In the genomic region with DNA sequence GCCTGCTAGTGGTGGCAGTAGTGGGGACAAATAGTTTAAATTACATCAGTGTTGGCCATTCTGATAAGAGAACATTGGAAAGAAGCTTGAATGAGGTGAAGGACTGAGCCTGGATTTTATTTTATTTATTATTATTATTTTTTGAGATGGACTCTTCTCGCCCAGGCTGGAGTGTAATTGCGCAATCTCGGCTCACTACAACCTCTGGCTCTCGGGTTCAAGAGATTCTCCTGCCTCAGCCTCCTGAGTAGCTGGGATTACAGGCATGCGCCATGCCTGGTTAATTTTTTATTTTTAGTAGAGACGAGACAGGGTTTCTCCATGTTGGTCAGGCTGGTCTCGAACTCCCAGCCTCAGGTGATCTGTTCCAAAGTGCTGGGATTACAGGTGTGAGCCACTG, we compare ENCODE assay signal across 21 cellular contexts.
DNase-seq lines count a peak whose midpoint lies in the region; ATAC-seq, FAIRE-seq and TF ChIP-seq lines count a peak whose summit lies in the region.
"Had no signal": no experiment of that assay in that cellular context is flagged by ENCODE, and none has a peak within 500 bp of the region (broad histone marks: within the 10 kb centered on the region; RNA-seq: fewer than 3 reads in every experiment).

No MANE protein-coding gene starts in this region.

- H4K91ac ChIP-seq in H1 (replicated peaks; ENCODE audit: insufficient read length, low read length) = no peak overlapping the region

- H4K8ac ChIP-seq in H1 (ENCODE audit: extremely low read depth, insufficient read depth, low read length) = no peak overlapping the region

- TF ChIP-seq CTCF in HepG2 (CRISPR knock-in tag; IDR thresholded peaks at IDR 0.05) = no peak
- TF ChIP-seq CTCF in right lobe of liver (IDR thresholded peaks at IDR 0.05) = no peak
- TF ChIP-seq CTCF in H1 (IDR thresholded peaks at IDR 0.05; ENCODE audit: control extremely low read depth in 1 of 3, insufficient read depth in 1 of 3, low read depth in 1 of 3, low read length in 3 of 3) = no peak

- H3K4me1 ChIP-seq in HepG2 (ENCODE audit: insufficient read depth, low read length) (no peaks in the 10 kb centered on the region), right lobe of liver (no peaks in the 10 kb centered on the region), H1 (replicated peaks in 1 of 4; ENCODE audit: control insufficient read depth in 3 of 4, insufficient read depth in 4 of 4, low read length in 3 of 4) (no peaks in the 10 kb centered on the region)
- H3K4me1 ChIP-seq: A549; BLaER1 treated with 17β-estradiol and CSF1 and Interleukin-3, amounts not matched to agents 10 nM and 100 nM; Caco-2 had no signal

- no peak overlapping the region for H2BK15ac ChIP-seq in H1 (ENCODE audit: low read length)

- 13% methylated on average over 7 of the region's 7 CpGs for WGBS in HepG2 (ENCODE audit: low lambda C conversion rate)
- 47% methylated on average over 7 of the region's 7 CpGs for WGBS in right lobe of liver (ENCODE audit: insufficient coverage, low coverage, low lambda C conversion rate, missing lambda C conversion rate)
- WGBS in H1 (ENCODE audit: extremely low coverage in 1 of 2, insufficient coverage in 1 of 2, insufficient read length in 1 of 2, insufficient replicate concordance in 2 of 2, low coverage in 1 of 2, low lambda C conversion rate in 2 of 2, missing lambda C conversion rate in 1 of 2), 2 experiments = 84% methylated on average over 7 of the region's 7 CpGs; no CpG with 5 or more reads in 1 of the 2 experiments

- H2AFZ ChIP-seq in HepG2 (ENCODE audit: low read length) (no peak overlapping the region), H1 (ENCODE audit: low read length) (no peak overlapping the region)

- no peaks in the 10 kb centered on the region for H4K20me1 ChIP-seq in HepG2 (ENCODE audit: insufficient read depth, low read length)
- H4K20me1 ChIP-seq in H1 (replicated peaks in 1 of 2; ENCODE audit: control insufficient read depth in 1 of 2, insufficient read depth in 2 of 2, low read length in 2 of 2) = no peaks in the 10 kb centered on the region
- H4K20me1 ChIP-seq: BLaER1 treated with 17β-estradiol and CSF1 and Interleukin-3, amounts not matched to agents 10 nM and 100 nM had no signal

- no peaks in the 10 kb centered on the region for H3K36me3 ChIP-seq in HepG2 (replicated peaks in 1 of 2; ENCODE audit: control insufficient read depth in 1 of 2, insufficient read depth in 2 of 2, low read length in 2 of 2)
- no peaks in the 10 kb centered on the region for H3K36me3 ChIP-seq in right lobe of liver
- H3K36me3 ChIP-seq in H1 (ENCODE audit: control insufficient read depth in 2 of 4, insufficient read depth in 4 of 4, low read length in 3 of 4) = no peaks in the 10 kb centered on the region
- H3K36me3 ChIP-seq: BLaER1 treated with 17β-estradiol and CSF1 and Interleukin-3, amounts not matched to agents 10 nM and 100 nM had no signal

- no peak overlapping the region for H4K5ac ChIP-seq in H1 (ENCODE audit: insufficient read length, low read depth, low read length)

- DNase-seq in HepG2 (ENCODE audit: low spot score) (no peak), right lobe of liver (no peak), H1 (ENCODE audit: low read depth in 1 of 2, low spot score in 2 of 2) (no peak)
- DNase-seq in T-helper 2 cell treated with Interferon-gamma antibody and Interleukin-4, amounts not matched to agents 5 μg/mL and 100 μg/mL, for 36 hours (ENCODE audit: low spot score) = no peak
- DNase-seq: AML-193; Caco-2; Calu3; CD4-positive, alpha-beta T cell; CD8-positive, alpha-beta T cell; DMS79 treated with DMSO at 0.1 percent for 48 hours; GF-D8 had no signal

- POLR2A ChIA-PET in HepG2 (lab: Yijun Ruan, JAX) = no interaction called here
- POLR2A ChIA-PET in H1 (lab: Charles Lee; ENCODE audit: partially characterized antibody) = interaction anchor here (0.6 kb wide), 1 partner anchor 76 kb away, joined by 3 read pairs; no protein-coding TSS in a partner anchor

- no peaks in the 10 kb centered on the region for H3K27me3 ChIP-seq in HepG2 (ENCODE audit: control insufficient read depth in 1 of 2, insufficient read depth in 2 of 2, low read length in 2 of 2)
- H3K27me3 ChIP-seq in right lobe of liver = no peaks in the 10 kb centered on the region
- no peaks in the 10 kb centered on the region for H3K27me3 ChIP-seq in H1 (replicated peaks in 1 of 4; ENCODE audit: control insufficient read depth in 3 of 4, extremely low read depth in 1 of 4, insufficient read depth in 3 of 4, low read length in 3 of 4)
- H3K27me3 ChIP-seq: BLaER1 treated with 17β-estradiol and CSF1 and Interleukin-3, amounts not matched to agents 10 nM and 100 nM had no signal

- no peaks in the 10 kb centered on the region for H3K27me3 Mint-ChIP-seq in T-helper 2 cell treated with Interferon-gamma antibody and Interleukin-4, amounts not matched to agents 5 μg/mL and 100 μg/mL, for 36 hours (ENCODE audit: low read depth)
- H3K27me3 Mint-ChIP-seq: B cell; CD4-positive, alpha-beta T cell had no signal

- H3K9me3 Mint-ChIP-seq in T-helper 2 cell treated with Interferon-gamma antibody and Interleukin-4, amounts not matched to agents 5 μg/mL and 100 μg/mL, for 36 hours = peaks cover 21% of the 10 kb centered on the region

- H3K4me3 ChIP-seq in HepG2 (replicated peaks in 1 of 3; ENCODE audit: insufficient read depth in 1 of 3, low read depth in 2 of 3, low read length in 3 of 3) (no peak overlapping the region), right lobe of liver (no peak overlapping the region), H1 (ENCODE audit: extremely low read depth in 1 of 4, insufficient read depth in 2 of 4, low read depth in 3 of 4, low read length in 4 of 4) (no peak overlapping the region)
- H3K4me3 ChIP-seq: A549; BLaER1 treated with 17β-estradiol and CSF1 and Interleukin-3, amounts not matched to agents 10 nM and 100 nM had no signal

- intact Hi-C loops in HepG2 (cut with micrococcal nuclease; ENCODE audit: unreplicated experiment) (no loop called here), right lobe of liver (cut with DNase I) (no loop called here)

- H3K9ac ChIP-seq in HepG2 (ENCODE audit: insufficient read depth, low read depth, low read length) (no peak overlapping the region), H1 (replicated peaks in 1 of 4; ENCODE audit: extremely low read depth in 1 of 4, low read depth in 3 of 4, low read length in 3 of 4) (no peak overlapping the region)
- H3K9ac ChIP-seq: BLaER1 treated with 17β-estradiol and CSF1 and Interleukin-3, amounts not matched to agents 10 nM and 100 nM had no signal

- H2AK5ac ChIP-seq in H1 (ENCODE audit: low read depth, low read length) = no peak overlapping the region

- H3K4me2 ChIP-seq in HepG2 (ENCODE audit: low read depth, low read length) = no peak overlapping the region
- no peak overlapping the region for H3K4me2 ChIP-seq in H1 (ENCODE audit: insufficient read depth in 1 of 2, low read depth in 2 of 2, low read length in 2 of 2)
- H3K4me2 ChIP-seq: A549; BLaER1 treated with 17β-estradiol and CSF1 and Interleukin-3, amounts not matched to agents 10 nM and 100 nM had no signal

- H3K23ac ChIP-seq in H1 (ENCODE audit: insufficient read length) = no peak overlapping the region

- no peak overlapping the region for H2BK5ac ChIP-seq in H1 (ENCODE audit: low read depth, low read length)

- TF ChIP-seq EP300 in HepG2 (IDR thresholded peaks at IDR 0.05; ENCODE audit: low read depth in 2 of 2, low read length in 2 of 2) = no peak
- TF ChIP-seq EP300 in HepG2 (CRISPR knock-in tag; IDR thresholded peaks at IDR 0.05; ENCODE audit: borderline replicate concordance) = no peak
- no peak for TF ChIP-seq EP300 in H1 (IDR thresholded peaks at IDR 0.05; ENCODE audit: borderline replicate concordance in 1 of 2, low read depth in 2 of 2, low read length in 2 of 2)

- in situ Hi-C loops in HepG2 (cut with HindIII; ENCODE audit: extremely low pct_ligation_motif_present, low pct_unique_long_range_greater_than_20kb) = no loop called here

- ATAC-seq in HepG2 (no peak), right lobe of liver (no peak), GM21423 (IDR thresholded peaks at IDR 0.05; ENCODE audit: unreplicated experiment) (no peak)
- ATAC-seq: A549; CD8-positive, alpha-beta T cell had no signal

- H3K18ac ChIP-seq in H1 (ENCODE audit: extremely low read depth, low read length) = no peak overlapping the region

- no peaks in the 10 kb centered on the region for H3K4me1 Mint-ChIP-seq in T-helper 2 cell treated with Interferon-gamma antibody and Interleukin-4, amounts not matched to agents 5 μg/mL and 100 μg/mL, for 36 hours (ENCODE audit: low read depth)
- H3K4me1 Mint-ChIP-seq: B cell had no signal

- no peaks in the 10 kb centered on the region for H3K36me3 Mint-ChIP-seq in T-helper 2 cell treated with Interferon-gamma antibody and Interleukin-4, amounts not matched to agents 5 μg/mL and 100 μg/mL, for 36 hours (ENCODE audit: low read depth)
- H3K36me3 Mint-ChIP-seq: CD8-positive, alpha-beta T cell had no signal

- TF ChIP-seq POLR2A in HepG2 (IDR thresholded peaks at IDR 0.05; ENCODE audit: insufficient read depth in 1 of 2, low read depth in 2 of 2, low read length in 2 of 2) (no peak), right lobe of liver (IDR thresholded peaks at IDR 0.05) (no peak), H1 (IDR thresholded peaks at IDR 0.05; ENCODE audit: control extremely low read depth in 1 of 2, low read depth in 2 of 2, low read length in 2 of 2) (no peak)

- no peak overlapping the region for H3K14ac ChIP-seq in H1 (ENCODE audit: insufficient read length)

- FAIRE-seq in HepG2 (lab: Jason Lieb, UNC) (no peak), H1 (lab: Jason Lieb, UNC) (no peak)
- FAIRE-seq: A549, D721Med, G401.6, GM12891, GM18507 had no signal

- TF ChIP-seq RAD21 in HepG2 (CRISPR knock-in tag; IDR thresholded peaks at IDR 0.05) = no peak
- TF ChIP-seq RAD21 in H1 (IDR thresholded peaks at IDR 0.05 in 1 of 2, conservative IDR thresholded peaks at IDR 0.05 in 1 of 2; ENCODE audit: low read depth in 2 of 2, low read length in 2 of 2) = no peak

- no TSS peak for BruUV-seq in HepG2 (replicated peaks; lab: Mats Ljungman, UMichigan)

- CTCF ChIA-PET in HepG2 (lab: Yijun Ruan, JAX; ENCODE audit: low intra/inter-chr PET ratio, low total read pairs) = no interaction called here
- CTCF ChIA-PET in H1 (lab: Charles Lee; ENCODE audit: partially characterized antibody) = no interaction called here

- H3K79me2 ChIP-seq in HepG2 (ENCODE audit: insufficient read depth, low read length) (no peaks in the 10 kb centered on the region), H1 (ENCODE audit: control insufficient read depth in 1 of 2, insufficient read depth in 2 of 2, low read length in 2 of 2) (no peaks in the 10 kb centered on the region)

- H3K9me3 ChIP-seq in HepG2 (ENCODE audit: low read length) (no peaks in the 10 kb centered on the region), right lobe of liver (no peaks in the 10 kb centered on the region), H1 (ENCODE audit: insufficient read depth in 2 of 2, low read depth in 1 of 2, low read length in 1 of 2) (no peaks in the 10 kb centered on the region; a peak in 1 of 4 replicates)
- H3K9me3 ChIP-seq: BLaER1 treated with 17β-estradiol and CSF1 and Interleukin-3, amounts not matched to agents 10 nM and 100 nM; Caco-2 had no signal

- H3K23me2 ChIP-seq in H1 (ENCODE audit: low read depth, low read length) = no peaks in the 10 kb centered on the region

- H2BK20ac ChIP-seq in H1 (ENCODE audit: low read length) = no peak overlapping the region

- no peak overlapping the region for H3K4me3 Mint-ChIP-seq in T-helper 2 cell treated with Interferon-gamma antibody and Interleukin-4, amounts not matched to agents 5 μg/mL and 100 μg/mL, for 36 hours
- H3K4me3 Mint-ChIP-seq: B cell; CD4-positive, alpha-beta T cell; CD8-positive, alpha-beta T cell had no signal

- no peak overlapping the region for H2BK120ac ChIP-seq in H1 (replicated peaks; ENCODE audit: low read depth, low read length)

- no peaks in the 10 kb centered on the region for H3K79me1 ChIP-seq in H1 (ENCODE audit: low read depth, low read length)

- H3K56ac ChIP-seq in H1 (replicated peaks; ENCODE audit: insufficient read length, low read depth, low read length) = no peak overlapping the region

- H2BK12ac ChIP-seq in H1 (ENCODE audit: low read depth, low read length) = no peak overlapping the region

- no peak overlapping the region for H3K27ac Mint-ChIP-seq in T-helper 2 cell treated with Interferon-gamma antibody and Interleukin-4, amounts not matched to agents 5 μg/mL and 100 μg/mL, for 36 hours
- H3K27ac Mint-ChIP-seq: B cell; CD4-positive, alpha-beta T cell; CD8-positive, alpha-beta T cell had no signal

- no peak overlapping the region for H3K4ac ChIP-seq in H1 (replicated peaks; ENCODE audit: insufficient read length, low read depth, low read length)

- H3K27ac ChIP-seq in HepG2 (ENCODE audit: extremely low read length, insufficient read depth, low read length) (no peak overlapping the region), right lobe of liver (no peak overlapping the region), H1 (ENCODE audit: low read depth, low read length) (no peak overlapping the region)
- H3K27ac ChIP-seq: 22Rv1; A549; BLaER1 treated with 17β-estradiol and CSF1 and Interleukin-3, amounts not matched to agents 10 nM and 100 nM; C4-2B had no signal

Comparison
In these comparisons a context has a peak if more than half of its experiments do, and no peak if none do; other contexts are left out.
1. Of the 41 proteins assayed by ChIP-seq in both HepG2 and H1: peak only in HepG2: none; only in H1: none; in both: CEBPB; in neither: 40.